ENCODE assay signal across 21 cellular contexts in the genomic region with DNA sequence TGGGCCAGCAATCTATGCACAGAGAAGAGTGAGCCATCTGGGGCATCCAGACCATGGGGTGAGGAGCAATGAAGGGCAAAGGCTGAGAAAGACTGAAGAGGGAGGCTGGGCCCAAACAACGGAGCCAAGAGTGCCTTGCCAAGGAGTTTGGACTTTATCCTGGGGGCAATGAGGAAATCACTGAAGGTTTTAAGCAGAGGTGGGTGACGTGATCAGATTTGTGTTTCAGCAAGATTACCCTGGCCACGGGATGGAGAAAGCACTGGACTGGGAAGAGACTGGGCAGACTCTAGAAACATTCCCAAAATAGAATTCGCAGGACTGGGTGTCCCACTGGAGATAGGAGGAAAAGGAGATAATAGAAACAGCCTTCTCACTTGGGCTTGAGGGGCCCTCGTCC.
A peak's percentile ranks its signal among the peaks of the same experiment; 100 is the strongest.
DNase-seq lines count a peak whose midpoint lies in the region; ATAC-seq, FAIRE-seq and TF ChIP-seq lines count a peak whose summit lies in the region.
"Had no signal": no experiment of that assay in that cellular context is flagged by ENCODE, and none has a peak within 500 bp of the region (broad histone marks: within the 10 kb centered on the region; RNA-seq: fewer than 3 reads in every experiment).

No MANE protein-coding gene starts in this region.

- ATAC-seq in Right ventricle myocardium inferior = peak; percentile 78
- peak; percentile 86 for ATAC-seq in mucosa of descending colon
- ATAC-seq in GM21717 (IDR thresholded peaks at IDR 0.05; ENCODE audit: unreplicated experiment) = no peak

- H3K9me3 ChIP-seq in left ventricle myocardium inferior (replicated peaks) (no peaks in the 10 kb centered on the region), mucosa of descending colon (no peaks in the 10 kb centered on the region), small intestine (ENCODE audit: control insufficient read depth, low read depth) (no peaks in the 10 kb centered on the region), osteoblast (ENCODE audit: low read depth, low read length) (no peaks in the 10 kb centered on the region)

- H3K4me2 ChIP-seq in osteoblast (ENCODE audit: insufficient read depth, low read length) = no peak overlapping the region

- H3K4me3 ChIP-seq in left ventricle myocardium inferior (no peak overlapping the region), mucosa of descending colon (no peak overlapping the region), small intestine (ENCODE audit: low read depth in 1 of 2, low read length in 2 of 2) (no peak overlapping the region), osteoblast (ENCODE audit: insufficient read depth, low read length) (no peak overlapping the region)

- H3K27ac ChIP-seq in left ventricle myocardium inferior (replicated peaks) (peak overlapping the region; percentile 86), small intestine (ENCODE audit: low read depth in 1 of 2, low read length in 1 of 2) (peak overlapping the region in 1 of 2 donors; percentile 40), osteoblast (ENCODE audit: low read depth, low read length) (no peak overlapping the region)

- no peaks in the 10 kb centered on the region for H3K79me2 ChIP-seq in osteoblast (ENCODE audit: insufficient read depth, low read length)

- intact Hi-C loops in Right ventricle myocardium inferior (cut with DNase I) = no loop called here
- intact Hi-C loops in left ventricle myocardium inferior (cut with micrococcal nuclease) = no loop called here
- intact Hi-C loops in mucosa of descending colon (cut with DNase I, micrococcal nuclease) = no loop called here

- FAIRE-seq in small intestine (lab: Jason Lieb, UNC) = no peak
- FAIRE-seq: GM12891, GM18507 had no signal

- H3K36me3 ChIP-seq in left ventricle myocardium inferior = no peaks in the 10 kb centered on the region
- no peaks in the 10 kb centered on the region for H3K36me3 ChIP-seq in mucosa of descending colon (ENCODE audit: low read depth)
- no peaks in the 10 kb centered on the region for H3K36me3 ChIP-seq in small intestine (ENCODE audit: control insufficient read depth in 2 of 2, insufficient read depth in 2 of 2, low read length in 2 of 2)
- H3K36me3 ChIP-seq in osteoblast (ENCODE audit: insufficient read depth, low read length) = no peaks in the 10 kb centered on the region

- H4K20me1 ChIP-seq in osteoblast (ENCODE audit: insufficient read depth, low read length) = no peaks in the 10 kb centered on the region

- TF ChIP-seq CTCF in left ventricle myocardium inferior (IDR thresholded peaks at IDR 0.05; ENCODE audit: borderline replicate concordance) (no peak), mucosa of descending colon (IDR thresholded peaks at IDR 0.05) (no peak), osteoblast (IDR thresholded peaks at IDR 0.05; ENCODE audit: extremely low read depth, low read depth, low read length) (no peak)

- peaks cover 72% of the 10 kb centered on the region for H3K4me1 ChIP-seq in left ventricle myocardium inferior
- peaks cover 29% of the 10 kb centered on the region for H3K4me1 ChIP-seq in mucosa of descending colon (ENCODE audit: low read depth)
- peaks cover 0 to 2% of the 10 kb centered on the region in 2 donors for H3K4me1 ChIP-seq in small intestine (ENCODE audit: control insufficient read depth in 2 of 2, insufficient read depth in 1 of 2, low read depth in 1 of 2, low read length in 1 of 2)
- H3K4me1 ChIP-seq in osteoblast (ENCODE audit: insufficient read depth, low read length) = peaks cover 3% of the 10 kb centered on the region

- WGBS in small intestine, 3 donors = 17 to 62% (median 35%) methylated on average over 5 of the region's 5 CpGs

- no peak overlapping the region for H2AFZ ChIP-seq in osteoblast (ENCODE audit: low read length)

- DNase-seq in Right ventricle myocardium inferior (ENCODE audit: missing footprints) (no peak), left ventricle myocardium inferior (no peak), mucosa of descending colon (peak in 2 of 3 donors; percentile 56 to 82), small intestine (peak; percentile 92), osteoblast (ENCODE audit: insufficient read length, low spot score, missing footprints) (no peak)
- DNase-seq in activated CD4-positive, alpha-beta T cell treated with anti-CD3 and anti-CD28 coated beads for 48 hours = no peak
- DNase-seq in activated CD4-positive, alpha-beta T cell treated with anti-CD3 and anti-CD28 coated beads, Interleukin-2, amount 50 U/mL, for 1 hour = no peak
- DNase-seq: ACHN; C1 segment of cervical spinal cord; CD8-positive, alpha-beta memory T cell; DMS53; EL; GOT3; KG1; MV-4-11; NCI-H1694 treated with DMSO at 0.1 percent for 48 hours; NCI-H82; RPMI8226 had no signal

- H3K27me3 ChIP-seq in left ventricle myocardium inferior (ENCODE audit: low read depth) (no peaks in the 10 kb centered on the region), small intestine (ENCODE audit: control insufficient read depth in 2 of 2, insufficient read depth in 2 of 2, low read length in 2 of 2) (peaks cover 0 to 2% of the 10 kb centered on the region in 2 donors), osteoblast (ENCODE audit: insufficient read depth, low read length) (no peaks in the 10 kb centered on the region)

Comparison
In these comparisons a context has a peak if more than half of its experiments do, and no peak if none do; other contexts are left out.
1. DNase-seq: peak in mucosa of descending colon (2 of 3) and small intestine (single experiment); none in Right ventricle myocardium inferior (single experiment), left ventricle myocardium inferior (single experiment), osteoblast (single experiment), activated CD4-positive, alpha-beta T cell treated with anti-CD3 and anti-CD28 coated beads for 48 hours (single experiment) and activated CD4-positive, alpha-beta T cell treated with anti-CD3 and anti-CD28 coated beads, Interleukin-2, amount 50 U/mL, for 1 hour (single experiment).